Comparison of ENCODE assay signal across 1 cellular context in the genomic region with DNA sequence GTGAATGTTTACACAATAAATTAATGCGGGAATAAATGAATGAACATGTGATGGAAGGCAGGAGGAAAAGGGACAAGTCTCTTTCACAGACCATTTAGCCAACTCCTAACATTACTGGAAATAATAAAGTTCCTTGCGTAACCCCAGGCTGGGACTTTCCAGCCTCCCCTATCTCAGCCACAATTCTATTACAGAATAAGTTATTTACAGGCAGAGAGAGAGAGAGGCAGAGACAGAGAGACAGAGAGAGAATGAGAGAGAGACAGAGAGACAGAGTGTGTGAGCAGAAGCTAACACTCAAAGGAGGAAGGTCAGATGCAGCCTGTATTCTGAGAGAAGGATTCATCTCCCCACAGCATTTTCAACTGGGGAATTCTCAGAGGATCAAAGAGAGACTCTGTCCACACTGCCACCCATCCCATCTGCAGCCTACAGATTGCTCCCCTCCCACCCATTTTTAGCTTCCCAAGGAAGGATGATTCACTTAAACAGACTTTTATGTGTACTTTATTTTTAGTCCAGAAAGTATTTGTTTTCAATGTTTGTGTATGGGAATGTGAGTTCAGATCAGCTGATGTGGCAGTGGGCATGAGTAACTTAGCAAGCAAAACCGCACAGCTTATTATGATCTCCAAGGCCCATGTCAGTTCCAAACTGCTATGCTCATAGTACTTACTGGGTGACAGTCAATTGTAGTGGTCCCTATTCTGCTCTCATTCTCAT.
TF ChIP-seq lines count a peak whose summit lies in the region.

No MANE protein-coding gene starts in this region.

TF ChIP-seq in WTC11, 78 proteins besides CTCF, POLR2A, EP300 and RAD21 (continued from another document):
- TF ChIP-seq, protein P1, sequence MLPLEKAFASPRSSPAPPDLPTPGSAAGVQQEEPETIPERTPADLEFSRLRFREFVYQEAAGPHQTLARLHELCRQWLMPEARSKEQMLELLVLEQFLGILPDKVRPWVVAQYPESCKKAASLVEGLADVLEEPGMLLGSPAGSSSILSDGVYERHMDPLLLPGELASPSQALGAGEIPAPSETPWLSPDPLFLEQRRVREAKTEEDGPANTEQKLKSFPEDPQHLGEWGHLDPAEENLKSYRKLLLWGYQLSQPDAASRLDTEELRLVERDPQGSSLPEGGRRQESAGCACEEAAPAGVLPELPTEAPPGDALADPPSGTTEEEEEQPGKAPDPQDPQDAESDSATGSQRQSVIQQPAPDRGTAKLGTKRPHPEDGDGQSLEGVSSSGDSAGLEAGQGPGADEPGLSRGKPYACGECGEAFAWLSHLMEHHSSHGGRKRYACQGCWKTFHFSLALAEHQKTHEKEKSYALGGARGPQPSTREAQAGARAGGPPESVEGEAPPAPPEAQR (CRISPR knock-in tag; IDR thresholded peaks at IDR 0.05) = no peak
- TF ChIP-seq, protein P2, sequence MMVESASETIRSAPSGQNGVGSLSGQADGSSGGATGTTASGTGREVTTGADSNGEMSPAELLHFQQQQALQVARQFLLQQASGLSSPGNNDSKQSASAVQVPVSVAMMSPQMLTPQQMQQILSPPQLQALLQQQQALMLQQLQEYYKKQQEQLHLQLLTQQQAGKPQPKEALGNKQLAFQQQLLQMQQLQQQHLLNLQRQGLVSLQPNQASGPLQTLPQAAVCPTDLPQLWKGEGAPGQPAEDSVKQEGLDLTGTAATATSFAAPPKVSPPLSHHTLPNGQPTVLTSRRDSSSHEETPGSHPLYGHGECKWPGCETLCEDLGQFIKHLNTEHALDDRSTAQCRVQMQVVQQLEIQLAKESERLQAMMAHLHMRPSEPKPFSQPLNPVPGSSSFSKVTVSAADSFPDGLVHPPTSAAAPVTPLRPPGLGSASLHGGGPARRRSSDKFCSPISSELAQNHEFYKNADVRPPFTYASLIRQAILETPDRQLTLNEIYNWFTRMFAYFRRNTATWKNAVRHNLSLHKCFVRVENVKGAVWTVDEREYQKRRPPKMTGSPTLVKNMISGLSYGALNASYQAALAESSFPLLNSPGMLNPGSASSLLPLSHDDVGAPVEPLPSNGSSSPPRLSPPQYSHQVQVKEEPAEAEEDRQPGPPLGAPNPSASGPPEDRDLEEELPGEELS (CRISPR knock-in tag; IDR thresholded peaks at IDR 0.05) = no peak
- TF ChIP-seq TCF7 (CRISPR knock-in tag; IDR thresholded peaks at IDR 0.05; ENCODE audit: low read depth) (no peak), ESRRA (CRISPR knock-in tag; IDR thresholded peaks at IDR 0.05; ENCODE audit: borderline replicate concordance) (no peak), ZNF423 (CRISPR knock-in tag; IDR thresholded peaks at IDR 0.05) (no peak), ZNF512 (CRISPR knock-in tag; IDR thresholded peaks at IDR 0.05; ENCODE audit: borderline replicate concordance) (no peak), NR3C1 (CRISPR knock-in tag; conservative IDR thresholded peaks at IDR 0.05; ENCODE audit: low read depth) (no peak), JUN (CRISPR knock-in tag; IDR thresholded peaks at IDR 0.05) (no peak), ZNF232 (CRISPR knock-in tag; IDR thresholded peaks at IDR 0.05) (no peak), CREM (CRISPR knock-in tag; IDR thresholded peaks at IDR 0.05) (no peak), ZNF532 (CRISPR knock-in tag; IDR thresholded peaks at IDR 0.05; ENCODE audit: borderline replicate concordance) (no peak), TP53 (CRISPR knock-in tag; IDR thresholded peaks at IDR 0.05) (no peak), AR (CRISPR knock-in tag; IDR thresholded peaks at IDR 0.05) (no peak)
